In genomic region chr7:47581821-47582747, GRCh38 we compare ENCODE assay signal across 8 cellular contexts. TPM values are rescaled to one million over a fixed set of nuclear protein-coding genes. Genes with fewer than 3 reads are reported as not detected.
DNase-seq lines count a peak whose midpoint lies in the region; ATAC-seq, FAIRE-seq and TF ChIP-seq lines count a peak whose summit lies in the region.

Gene TNS3 (minus strand): TSS chr7:47582111. CDS start chr7:47439636, 142,475 bp downstream.

- CTCF ChIA-PET in endothelial cell of umbilical vein (lab: Charles Lee): interaction anchor here (0.6 to 1.8 kb wide), 8 partner anchors 9 to 316 kb away, joined by 3 to 11 read pairs (median 4); no protein-coding TSS in a partner anchor

- H3K4me3 ChIP-seq in endothelial cell of umbilical vein (replicated peaks in 1 of 3; ENCODE audit: insufficient read depth in 1 of 3, low read depth in 1 of 3, low read length in 3 of 3): peak within 1 kb of the TSS; percentile 56 to 74 (median 69)

- H3K27me3 Mint-ChIP-seq in mesothelial cell of epicardium (ENCODE audit: low read depth): no peaks in the 10 kb centered on the region

- POLR2A ChIA-PET in endothelial cell of umbilical vein (lab: Charles Lee): no interaction called here

- H3K4me1 ChIP-seq in ES-I3 (ENCODE audit: insufficient read depth, low read length) (peaks cover 20% of the 10 kb centered on the region), endothelial cell of umbilical vein (ENCODE audit: control insufficient read depth, extremely low read depth, insufficient read depth, low read length) (peaks cover 18% of the 10 kb centered on the region)

- no peak for TF ChIP-seq POLR2A in endothelial cell of umbilical vein (IDR thresholded peaks at IDR 0.05; ENCODE audit: low read depth, low read length)

- H3K27ac ChIP-seq in endothelial cell of umbilical vein (ENCODE audit: insufficient read depth, low read depth, low read length): no peak within 1 kb of the TSS

- peaks cover 4% of the 10 kb centered on the region for H3K36me3 Mint-ChIP-seq in mesothelial cell of epicardium

- H2AFZ ChIP-seq in endothelial cell of umbilical vein (ENCODE audit: low read depth, low read length): peak within 1 kb of the TSS; percentile 87

- peaks cover 5% of the 10 kb centered on the region for H3K9me3 Mint-ChIP-seq in mesothelial cell of epicardium

- H3K9me3 ChIP-seq in ES-I3 (ENCODE audit: control insufficient read depth, insufficient read depth, low read length) (no peaks in the 10 kb centered on the region), endothelial cell of umbilical vein (replicated peaks; ENCODE audit: control insufficient read depth, insufficient read depth, low read length) (no peaks in the 10 kb centered on the region)

- H3K4me2 ChIP-seq in endothelial cell of umbilical vein (ENCODE audit: insufficient read depth, low read length): peak within 1 kb of the TSS; percentile 67

- peaks cover 71% of the 10 kb centered on the region for H3K4me1 Mint-ChIP-seq in mesothelial cell of epicardium

- dilution Hi-C loops in endothelial cell of umbilical vein (cut with MboI; ENCODE audit: extremely low pct_ligation_motif_present, low sequenced_read_pairs): no loop called here

- peaks cover 6 to 8% of the 10 kb centered on the region in 2 experiments for H3K27me3 ChIP-seq in endothelial cell of umbilical vein (ENCODE audit: control insufficient read depth in 2 of 2, insufficient read depth in 2 of 2, low read length in 2 of 2)

- TF ChIP-seq CTCF in endothelial cell of umbilical vein (IDR thresholded peaks at IDR 0.05; ENCODE audit: extremely low read depth in 1 of 2, insufficient read depth in 1 of 2, low read depth in 1 of 2, low read length in 2 of 2): peak; percentile 7 to 17
- no peak for TF ChIP-seq CTCF in mesothelial cell of epicardium (IDR thresholded peaks at IDR 0.05; ENCODE audit: unreplicated experiment)

- FAIRE-seq in endothelial cell of umbilical vein (lab: Jason Lieb, UNC): no peak
- FAIRE-seq in urothelium cell line (lab: Jason Lieb, UNC): peak; percentile 86

- no peaks in the 10 kb centered on the region for H3K79me2 ChIP-seq in endothelial cell of umbilical vein (ENCODE audit: control insufficient read depth, insufficient read depth, low read length)

- BruUV-seq in endothelial cell of umbilical vein (replicated peaks; lab: Mats Ljungman, UMichigan): no TSS peak

- intact Hi-C loops in endothelial cell of umbilical vein (cut with micrococcal nuclease): loop anchor here (2.0 to 10.0 kb wide), 5 partner anchors 99 to 317 kb away; no protein-coding TSS in a partner anchor

- H3K36me3 ChIP-seq in ES-I3 (ENCODE audit: insufficient read depth, low read length) (no peaks in the 10 kb centered on the region), endothelial cell of umbilical vein (ENCODE audit: control insufficient read depth in 2 of 2, extremely low read depth in 1 of 2, insufficient read depth in 2 of 2, low read length in 2 of 2) (no peaks in the 10 kb centered on the region)

- H3K9ac ChIP-seq in ES-I3 (ENCODE audit: low read depth, low read length): peak within 1 kb of the TSS; percentile 64
- peak within 1 kb of the TSS; percentile 66 for H3K9ac ChIP-seq in endothelial cell of umbilical vein (replicated peaks; ENCODE audit: extremely low read depth, insufficient read depth, low read length)

- no peaks in the 10 kb centered on the region for H3K9me1 ChIP-seq in endothelial cell of umbilical vein (replicated peaks; ENCODE audit: control insufficient read depth, extremely low read depth, insufficient read depth, low read length)

- peak within 1 kb of the TSS; percentile 98 for H3K27ac Mint-ChIP-seq in mesothelial cell of epicardium

- DNase-seq in NOMO-1 (lab: John Stamatoyannopoulos, UW; ENCODE audit: unreplicated experiment in 2 of 2): peak; percentile 46 to 67
- DNase-seq in endothelial cell of umbilical vein (ENCODE audit: low read depth, low spot score): no peak
- peak in 1 of 2 experiments; percentile 70 for DNase-seq in mesothelial cell of epicardium (ENCODE audit: low spot score in 2 of 2, unreplicated experiment in 2 of 2)
- DNase-seq in urothelium cell line (ENCODE audit: low spot score): peak; percentile 86

- no peaks in the 10 kb centered on the region for H4K20me1 ChIP-seq in endothelial cell of umbilical vein (replicated peaks; ENCODE audit: control insufficient read depth, extremely low read depth, insufficient read depth, low read length)

- H3K4me3 Mint-ChIP-seq in mesothelial cell of epicardium: peak within 1 kb of the TSS; percentile 97

- ATAC-seq in GM18858 (IDR thresholded peaks at IDR 0.05; ENCODE audit: unreplicated experiment): no peak
- ATAC-seq in GM21390 (IDR thresholded peaks at IDR 0.05; ENCODE audit: unreplicated experiment): no peak
- ATAC-seq in HG03442 (IDR thresholded peaks at IDR 0.05; ENCODE audit: unreplicated experiment): no peak

TF ChIP-seq in endothelial cell of umbilical vein, 7 proteins besides CTCF, POLR2A, EP300 and RAD21:
- TF ChIP-seq EZH2 (IDR thresholded peaks at IDR 0.05; ENCODE audit: borderline replicate concordance, low read depth, low read length, severe bottlenecking): peak; percentile 30
- TF ChIP-seq JUN (IDR thresholded peaks at IDR 0.05; ENCODE audit: borderline replicate concordance, insufficient read depth, insufficient read length, low read depth): no peak
- no peak for TF ChIP-seq MYC (IDR thresholded peaks at IDR 0.05; ENCODE audit: low read depth, low read length)
- no peak for TF ChIP-seq FOS (IDR thresholded peaks at IDR 0.05; ENCODE audit: borderline replicate concordance, insufficient read depth, low read length)

RNA-seq across cellular contexts. Expression of gene TNS3, which starts in this region (rescaled TPM):
- total RNA-seq in endothelial cell of umbilical vein (45.1 and 59.8 TPM in 2 replicates), mesothelial cell of epicardium (427 to 461 TPM (median 452 TPM) in 3 replicates)
- 10.4 and 11.3 TPM in 2 replicates for polyA plus RNA-seq in endothelial cell of umbilical vein
- 11.4 and 11.8 TPM in 2 replicates for polyA plus RNA-seq in endothelial cell of umbilical vein (2011; cell fraction: cytosol; rRNA removed)
- 19.4 and 26.6 TPM in 2 replicates for polyA plus RNA-seq in endothelial cell of umbilical vein (2011; cell fraction: nucleus; rRNA removed)
- polyA plus RNA-seq in endothelial cell of umbilical vein (2012): 17.2 and 32.2 TPM in 2 replicates
- 40.9 and 45.5 TPM in 2 replicates for polyA minus RNA-seq in endothelial cell of umbilical vein
- polyA minus RNA-seq in endothelial cell of umbilical vein (2011; cell fraction: cytosol; rRNA and poly(A)+ RNA removed): 8.7 TPM
- polyA minus RNA-seq in endothelial cell of umbilical vein (2011; cell fraction: nucleus; rRNA and poly(A)+ RNA removed): 26.9 and 29.9 TPM in 2 replicates
